1 cellular context compared by ENCODE assay signal in the genomic region with DNA sequence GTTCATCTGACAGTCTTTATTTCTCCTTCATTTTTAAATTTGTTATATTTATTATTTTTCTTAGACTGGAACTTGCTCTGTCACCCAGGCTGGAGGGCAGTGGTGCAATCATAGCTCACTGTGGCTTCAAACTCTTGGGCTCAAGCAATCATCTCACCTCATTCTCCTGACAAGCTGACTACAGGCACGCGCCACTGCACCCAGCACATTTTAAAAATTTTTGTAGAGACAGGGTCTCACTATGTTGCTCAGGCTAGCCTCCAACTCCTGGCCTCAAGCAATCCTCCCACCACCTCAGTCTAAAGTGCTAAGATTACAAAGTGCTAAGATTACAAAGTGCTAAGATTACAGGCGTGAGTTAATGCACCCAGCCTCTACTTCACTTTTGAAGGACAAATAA.
TF ChIP-seq lines count a peak whose summit lies in the region.

No MANE protein-coding gene starts in this region.

TF ChIP-seq in WTC11, 78 proteins besides CTCF, POLR2A, EP300 and RAD21 (continued from another document):
- TF ChIP-seq, protein P1, sequence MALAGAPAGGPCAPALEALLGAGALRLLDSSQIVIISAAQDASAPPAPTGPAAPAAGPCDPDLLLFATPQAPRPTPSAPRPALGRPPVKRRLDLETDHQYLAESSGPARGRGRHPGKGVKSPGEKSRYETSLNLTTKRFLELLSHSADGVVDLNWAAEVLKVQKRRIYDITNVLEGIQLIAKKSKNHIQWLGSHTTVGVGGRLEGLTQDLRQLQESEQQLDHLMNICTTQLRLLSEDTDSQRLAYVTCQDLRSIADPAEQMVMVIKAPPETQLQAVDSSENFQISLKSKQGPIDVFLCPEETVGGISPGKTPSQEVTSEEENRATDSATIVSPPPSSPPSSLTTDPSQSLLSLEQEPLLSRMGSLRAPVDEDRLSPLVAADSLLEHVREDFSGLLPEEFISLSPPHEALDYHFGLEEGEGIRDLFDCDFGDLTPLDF (CRISPR knock-in tag; IDR thresholded peaks at IDR 0.05), result no peak
- TF ChIP-seq, protein P2, sequence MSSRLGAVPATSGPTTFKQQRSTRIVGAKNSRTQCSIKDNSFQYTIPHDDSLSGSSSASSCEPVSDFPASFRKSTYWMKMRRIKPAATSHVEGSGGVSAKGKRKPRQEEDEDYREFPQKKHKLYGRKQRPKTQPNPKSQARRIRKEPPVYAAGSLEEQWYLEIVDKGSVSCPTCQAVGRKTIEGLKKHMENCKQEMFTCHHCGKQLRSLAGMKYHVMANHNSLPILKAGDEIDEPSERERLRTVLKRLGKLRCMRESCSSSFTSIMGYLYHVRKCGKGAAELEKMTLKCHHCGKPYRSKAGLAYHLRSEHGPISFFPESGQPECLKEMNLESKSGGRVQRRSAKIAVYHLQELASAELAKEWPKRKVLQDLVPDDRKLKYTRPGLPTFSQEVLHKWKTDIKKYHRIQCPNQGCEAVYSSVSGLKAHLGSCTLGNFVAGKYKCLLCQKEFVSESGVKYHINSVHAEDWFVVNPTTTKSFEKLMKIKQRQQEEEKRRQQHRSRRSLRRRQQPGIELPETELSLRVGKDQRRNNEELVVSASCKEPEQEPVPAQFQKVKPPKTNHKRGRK (CRISPR knock-in tag; IDR thresholded peaks at IDR 0.05; ENCODE audit: borderline replicate concordance), result no peak
- TF ChIP-seq TP53 (CRISPR knock-in tag; IDR thresholded peaks at IDR 0.05) (no peak), FOXP1 (CRISPR knock-in tag; IDR thresholded peaks at IDR 0.05; ENCODE audit: borderline replicate concordance) (no peak), JAZF1 (CRISPR knock-in tag; IDR thresholded peaks at IDR 0.05) (no peak), EMX1 (CRISPR knock-in tag; IDR thresholded peaks at IDR 0.05) (no peak), ZNF423 (CRISPR knock-in tag; IDR thresholded peaks at IDR 0.05) (no peak), ZNF263 (CRISPR knock-in tag; IDR thresholded peaks at IDR 0.05; ENCODE audit: low read depth) (no peak), HMGA2 (CRISPR knock-in tag; IDR thresholded peaks at IDR 0.05) (no peak), PRRX2 (CRISPR knock-in tag; IDR thresholded peaks at IDR 0.05) (no peak), ZNF232 (CRISPR knock-in tag; IDR thresholded peaks at IDR 0.05) (no peak), NFE2L1 (CRISPR knock-in tag; IDR thresholded peaks at IDR 0.05) (no peak), ZBTB21 (CRISPR knock-in tag; IDR thresholded peaks at IDR 0.05; ENCODE audit: borderline replicate concordance) (no peak)
- TF ChIP-seq, protein P3, sequence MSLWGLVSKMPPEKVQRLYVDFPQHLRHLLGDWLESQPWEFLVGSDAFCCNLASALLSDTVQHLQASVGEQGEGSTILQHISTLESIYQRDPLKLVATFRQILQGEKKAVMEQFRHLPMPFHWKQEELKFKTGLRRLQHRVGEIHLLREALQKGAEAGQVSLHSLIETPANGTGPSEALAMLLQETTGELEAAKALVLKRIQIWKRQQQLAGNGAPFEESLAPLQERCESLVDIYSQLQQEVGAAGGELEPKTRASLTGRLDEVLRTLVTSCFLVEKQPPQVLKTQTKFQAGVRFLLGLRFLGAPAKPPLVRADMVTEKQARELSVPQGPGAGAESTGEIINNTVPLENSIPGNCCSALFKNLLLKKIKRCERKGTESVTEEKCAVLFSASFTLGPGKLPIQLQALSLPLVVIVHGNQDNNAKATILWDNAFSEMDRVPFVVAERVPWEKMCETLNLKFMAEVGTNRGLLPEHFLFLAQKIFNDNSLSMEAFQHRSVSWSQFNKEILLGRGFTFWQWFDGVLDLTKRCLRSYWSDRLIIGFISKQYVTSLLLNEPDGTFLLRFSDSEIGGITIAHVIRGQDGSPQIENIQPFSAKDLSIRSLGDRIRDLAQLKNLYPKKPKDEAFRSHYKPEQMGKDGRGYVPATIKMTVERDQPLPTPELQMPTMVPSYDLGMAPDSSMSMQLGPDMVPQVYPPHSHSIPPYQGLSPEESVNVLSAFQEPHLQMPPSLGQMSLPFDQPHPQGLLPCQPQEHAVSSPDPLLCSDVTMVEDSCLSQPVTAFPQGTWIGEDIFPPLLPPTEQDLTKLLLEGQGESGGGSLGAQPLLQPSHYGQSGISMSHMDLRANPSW (CRISPR knock-in tag; conservative IDR thresholded peaks at IDR 0.05; ENCODE audit: low read depth), result no peak
- TF ChIP-seq, protein P4, sequence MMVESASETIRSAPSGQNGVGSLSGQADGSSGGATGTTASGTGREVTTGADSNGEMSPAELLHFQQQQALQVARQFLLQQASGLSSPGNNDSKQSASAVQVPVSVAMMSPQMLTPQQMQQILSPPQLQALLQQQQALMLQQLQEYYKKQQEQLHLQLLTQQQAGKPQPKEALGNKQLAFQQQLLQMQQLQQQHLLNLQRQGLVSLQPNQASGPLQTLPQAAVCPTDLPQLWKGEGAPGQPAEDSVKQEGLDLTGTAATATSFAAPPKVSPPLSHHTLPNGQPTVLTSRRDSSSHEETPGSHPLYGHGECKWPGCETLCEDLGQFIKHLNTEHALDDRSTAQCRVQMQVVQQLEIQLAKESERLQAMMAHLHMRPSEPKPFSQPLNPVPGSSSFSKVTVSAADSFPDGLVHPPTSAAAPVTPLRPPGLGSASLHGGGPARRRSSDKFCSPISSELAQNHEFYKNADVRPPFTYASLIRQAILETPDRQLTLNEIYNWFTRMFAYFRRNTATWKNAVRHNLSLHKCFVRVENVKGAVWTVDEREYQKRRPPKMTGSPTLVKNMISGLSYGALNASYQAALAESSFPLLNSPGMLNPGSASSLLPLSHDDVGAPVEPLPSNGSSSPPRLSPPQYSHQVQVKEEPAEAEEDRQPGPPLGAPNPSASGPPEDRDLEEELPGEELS (CRISPR knock-in tag; IDR thresholded peaks at IDR 0.05), result no peak
- TF ChIP-seq, protein P5, sequence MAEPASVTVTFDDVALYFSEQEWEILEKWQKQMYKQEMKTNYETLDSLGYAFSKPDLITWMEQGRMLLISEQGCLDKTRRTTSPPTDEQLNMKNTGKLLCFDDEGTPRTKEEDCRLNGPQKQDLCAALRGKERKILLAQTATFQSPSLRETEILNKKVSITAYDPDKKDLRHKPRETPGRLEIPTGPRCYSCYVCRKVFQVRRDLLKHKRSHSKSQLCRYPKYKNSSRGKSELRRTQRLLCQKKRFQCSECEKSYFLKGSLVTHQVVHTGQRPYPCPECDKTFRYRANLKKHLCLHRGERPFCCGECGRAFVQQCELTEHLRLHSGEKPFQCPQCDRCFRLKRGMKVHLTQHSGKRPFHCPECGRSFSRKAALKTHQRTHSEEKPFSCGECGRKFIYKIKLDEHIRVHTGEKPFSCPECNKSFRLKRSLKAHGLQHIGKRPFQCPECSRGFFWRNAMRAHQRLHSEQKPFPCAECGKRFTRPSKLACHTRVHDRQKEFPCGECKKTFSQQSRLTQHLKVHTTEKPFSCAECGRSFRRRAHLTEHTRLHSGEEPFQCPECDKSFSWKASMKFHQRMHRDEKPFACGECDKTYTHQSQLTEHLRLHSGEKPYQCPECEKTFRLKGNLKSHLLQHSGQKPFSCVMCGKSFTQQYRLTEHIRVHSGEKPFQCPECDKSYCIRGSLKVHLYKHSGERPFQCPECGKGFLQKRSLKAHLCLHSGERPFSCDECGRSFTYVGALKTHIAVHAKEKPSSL (CRISPR knock-in tag; conservative IDR thresholded peaks at IDR 0.05), result no peak
- TF ChIP-seq, protein P6, sequence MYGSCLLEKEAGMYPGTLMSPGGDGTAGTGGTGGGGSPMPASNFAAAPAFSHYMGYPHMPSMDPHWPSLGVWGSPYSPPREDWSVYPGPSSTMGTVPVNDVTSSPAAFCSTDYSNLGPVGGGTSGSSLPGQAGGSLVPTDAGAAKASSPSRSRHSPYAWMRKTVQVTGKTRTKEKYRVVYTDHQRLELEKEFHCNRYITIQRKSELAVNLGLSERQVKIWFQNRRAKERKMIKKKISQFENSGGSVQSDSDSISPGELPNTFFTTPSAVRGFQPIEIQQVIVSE (CRISPR knock-in tag; IDR thresholded peaks at IDR 0.05; ENCODE audit: borderline replicate concordance), result no peak
- TF ChIP-seq, protein P7, sequence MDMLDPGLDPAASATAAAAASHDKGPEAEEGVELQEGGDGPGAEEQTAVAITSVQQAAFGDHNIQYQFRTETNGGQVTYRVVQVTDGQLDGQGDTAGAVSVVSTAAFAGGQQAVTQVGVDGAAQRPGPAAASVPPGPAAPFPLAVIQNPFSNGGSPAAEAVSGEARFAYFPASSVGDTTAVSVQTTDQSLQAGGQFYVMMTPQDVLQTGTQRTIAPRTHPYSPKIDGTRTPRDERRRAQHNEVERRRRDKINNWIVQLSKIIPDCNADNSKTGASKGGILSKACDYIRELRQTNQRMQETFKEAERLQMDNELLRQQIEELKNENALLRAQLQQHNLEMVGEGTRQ (CRISPR knock-in tag; IDR thresholded peaks at IDR 0.05), result no peak
